In genomic region chr19:35748106-35749020, GRCh38 we compare ENCODE assay signal across 8 cellular contexts. TPM values are rescaled to one million over a fixed set of nuclear protein-coding genes. Genes with fewer than 3 reads are reported as not detected.
DNase-seq lines count a peak whose midpoint lies in the region; ATAC-seq and TF ChIP-seq lines count a peak whose summit lies in the region.

Gene LIN37, plus strand, starts transcription at chr19:35748576. Its CDS starts 149 bp downstream, at chr19:35748725.

- CTCF ChIA-PET in activated CD4-positive, alpha-beta memory T cell treated with anti-CD3 and anti-CD28 coated beads for 36 hours (lab: Charles Lee), result interaction anchor here (0.5 to 1.2 kb wide), 11 partner anchors 9 to 205 kb away, joined by 3 to 6 read pairs (median 3); partner anchors contain the start of gene KMT2B

- H3K27ac Mint-ChIP-seq in activated CD4-positive, alpha-beta memory T cell treated with anti-CD3 and anti-CD28 coated beads for 36 hours, result peak within 1 kb of the TSS; percentile 88

- DNase-seq in CD1c-positive myeloid dendritic cell (ENCODE audit: extremely low spot score) (peak; percentile 100), NCI-H82 treated with DMSO at 0.1 percent for 48 hours (lab: John Stamatoyannopoulos, UW; ENCODE audit: unreplicated experiment) (peak; percentile 96), right lobe of liver (peak; percentile 99 to 100 (median 99))
- peak; percentile 99 for DNase-seq in activated CD4-positive, alpha-beta memory T cell treated with anti-CD3 and anti-CD28 coated beads for 36 hours
- DNase-seq in stimulated activated CD4-positive, alpha-beta T cell treated with anti-CD3 and anti-CD28 coated beads, Interleukin-4, amount 100 ng/mL, for 4 hours, result peak; percentile 96 to 99

- H3K4me3 ChIP-seq in duodenal mucosa (ENCODE audit: low read depth in 1 of 2, low read length in 2 of 2) (peak within 1 kb of the TSS; percentile 100), right lobe of liver (peak within 1 kb of the TSS; percentile 62 to 98 (median 86))

- peaks cover 5% of the 10 kb centered on the region for H3K36me3 Mint-ChIP-seq in activated CD4-positive, alpha-beta memory T cell treated with anti-CD3 and anti-CD28 coated beads for 36 hours

- no peaks in the 10 kb centered on the region for H3K9me3 ChIP-seq in duodenal mucosa (ENCODE audit: control insufficient read depth in 1 of 2, low read length in 2 of 2)
- no peaks in the 10 kb centered on the region for H3K9me3 ChIP-seq in right lobe of liver

- WGBS in right lobe of liver (ENCODE audit: insufficient coverage, low coverage, low lambda C conversion rate, missing lambda C conversion rate), result under 1% methylated on average over 32 of the region's 45 CpGs

- peaks cover 42% of the 10 kb centered on the region for H3K4me1 Mint-ChIP-seq in activated CD4-positive, alpha-beta memory T cell treated with anti-CD3 and anti-CD28 coated beads for 36 hours (ENCODE audit: low read depth)

- peak within 1 kb of the TSS; percentile 94 for H3K4me3 Mint-ChIP-seq in activated CD4-positive, alpha-beta memory T cell treated with anti-CD3 and anti-CD28 coated beads for 36 hours

- peak; percentile 93 for TF ChIP-seq POLR2A in right lobe of liver (IDR thresholded peaks at IDR 0.05)

- ATAC-seq in GM19438 (IDR thresholded peaks at IDR 0.05; ENCODE audit: low read depth, unreplicated experiment) (peak; percentile 65), HG03575 (IDR thresholded peaks at IDR 0.05; ENCODE audit: extremely low read depth, insufficient number of reproducible peaks, low FRiP score, unreplicated experiment) (peak; percentile 48), right lobe of liver (peak; percentile 76 to 87 (median 84))

- H3K36me3 ChIP-seq in duodenal mucosa (ENCODE audit: control insufficient read depth in 1 of 2, insufficient read depth in 2 of 2, low read length in 2 of 2), result peaks cover 9 to 16% of the 10 kb centered on the region in 2 donors
- peaks cover 0 to 11% (median 4%) of the 10 kb centered on the region in 4 donors for H3K36me3 ChIP-seq in right lobe of liver

- H3K27me3 Mint-ChIP-seq in activated CD4-positive, alpha-beta memory T cell treated with anti-CD3 and anti-CD28 coated beads for 36 hours, result no peaks in the 10 kb centered on the region

- H3K27me3 ChIP-seq in duodenal mucosa (ENCODE audit: control insufficient read depth in 1 of 2, insufficient read depth in 2 of 2, low read length in 2 of 2) (no peaks in the 10 kb centered on the region), right lobe of liver (no peaks in the 10 kb centered on the region)

- peak within 1 kb of the TSS; percentile 94 to 98 for H3K9ac ChIP-seq in duodenal mucosa (ENCODE audit: low read depth in 1 of 2, low read length in 2 of 2)

- intact Hi-C loops in activated CD4-positive, alpha-beta memory T cell treated with anti-CD3 and anti-CD28 coated beads for 36 hours (cut with micrococcal nuclease), result loop anchor here (1.0 to 10.0 kb wide), 7 partner anchors 10 to 466 kb away; partner anchors contain the start of genes ARHGAP33, COX6B1, ETV2 and OVOL3
- intact Hi-C loops in right lobe of liver (cut with DNase I), result no loop called here

- H3K4me1 ChIP-seq in duodenal mucosa (ENCODE audit: control insufficient read depth in 1 of 2, insufficient read depth in 2 of 2, low read length in 2 of 2) (peaks cover 25 to 35% of the 10 kb centered on the region in 2 donors), right lobe of liver (peaks cover 0 to 29% (median 17%) of the 10 kb centered on the region in 4 donors)

- POLR2A ChIA-PET in activated CD4-positive, alpha-beta memory T cell treated with anti-CD3 and anti-CD28 coated beads for 36 hours (lab: Charles Lee), result interaction anchor here (0.9 to 1.5 kb wide), 6 partner anchors 9 to 108 kb away, joined by 3 to 9 read pairs (median 6); partner anchors contain the start of genes COX6B1, KIRREL2, KMT2B and PROSER3

- H3K27ac ChIP-seq in duodenal mucosa (ENCODE audit: low read depth, low read length) (peak within 1 kb of the TSS; percentile 69), right lobe of liver (peak within 1 kb of the TSS; percentile 40 to 60 (median 59))

- peak in 2 of 4 donors; percentile 19 to 25 for TF ChIP-seq CTCF in right lobe of liver (IDR thresholded peaks at IDR 0.05)

- H3K9me3 Mint-ChIP-seq in activated CD4-positive, alpha-beta memory T cell treated with anti-CD3 and anti-CD28 coated beads for 36 hours, result no peaks in the 10 kb centered on the region

RNA-seq across cellular contexts. Expression of gene LIN37, which starts in this region (rescaled TPM):
- 1 to 10 TPM; 7.5 TPM for total RNA-seq in activated CD4-positive, alpha-beta memory T cell treated with anti-CD3 and anti-CD28 coated beads for 36 hours
- 1 to 10 TPM; 3.2 to 8.2 (median 4.9) TPM for total RNA-seq in right lobe of liver

Comparison
In these comparisons a context has a peak if more than half of its experiments do, and no peak if none do; other contexts are left out.
1. Peak in every context shown above with its lines: DNase-seq, ATAC-seq, H3K4me3 ChIP-seq and H3K27ac ChIP-seq.